ENCODE assay signal across 8 cellular contexts in genomic region chr20:44247131-44247571, GRCh38. TPM values are rescaled to one million over a fixed set of nuclear protein-coding genes. Genes with fewer than 3 reads are reported as not detected.
DNase-seq lines count a peak whose midpoint lies in the region; TF ChIP-seq lines count a peak whose summit lies in the region.

TSS of gene GDAP1L1 (plus strand) at chr20:44247308. CDS start at chr20:44247335, 27 bp downstream.

- H3K27ac ChIP-seq in adrenal gland, result no peak within 1 kb of the TSS
- no peak within 1 kb of the TSS for H3K27ac ChIP-seq in thyroid gland

- H3K9me3 ChIP-seq in adrenal gland (replicated peaks in 1 of 3), result no peaks in the 10 kb centered on the region
- H3K9me3 ChIP-seq in thyroid gland, result no peaks in the 10 kb centered on the region

- DNase-seq in NCI-H82 (lab: John Stamatoyannopoulos, UW) (peak; percentile 62), NCI-H82 treated with DMSO at 0.1 percent for 48 hours (lab: John Stamatoyannopoulos, UW; ENCODE audit: unreplicated experiment) (no peak), adrenal gland (peak; percentile 36 to 70 (median 53)), iPS-NIHi11 (ENCODE audit: low spot score) (peak; percentile 81), thyroid gland (peak; percentile 34 to 36), NK-92 (lab: John Stamatoyannopoulos, UW; ENCODE audit: unreplicated experiment) (no peak), NOMO-1 treated with dmso at 0.1 percent for 144 hours (lab: John Stamatoyannopoulos, UW; ENCODE audit: unreplicated experiment) (no peak), OCI-M1 (lab: John Stamatoyannopoulos, UW) (no peak)

- no peak for TF ChIP-seq CTCF in adrenal gland (IDR thresholded peaks at IDR 0.05)
- no peak for TF ChIP-seq CTCF in thyroid gland (IDR thresholded peaks at IDR 0.05)

- TF ChIP-seq POLR2A in adrenal gland (IDR thresholded peaks at IDR 0.05), result no peak
- TF ChIP-seq POLR2A in thyroid gland (IDR thresholded peaks at IDR 0.05), result no peak

- H3K27me3 ChIP-seq in adrenal gland (no peaks in the 10 kb centered on the region), thyroid gland (no peaks in the 10 kb centered on the region)

- H3K36me3 ChIP-seq in adrenal gland (replicated peaks in 1 of 2), result no peaks in the 10 kb centered on the region
- no peaks in the 10 kb centered on the region for H3K36me3 ChIP-seq in thyroid gland

- intact Hi-C loops in adrenal gland (cut with DNase I), result no loop called here
- intact Hi-C loops in thyroid gland (cut with DNase I), result no loop called here

- WGBS in adrenal gland, 4 donors, result 0 to 2% (median 1%) methylated on average over 5 to 32 of the region's 32 CpGs
- WGBS in thyroid gland, 2 donors, result 0 to 4% methylated on average over 4 to 14 of the region's 32 CpGs

- H3K4me3 ChIP-seq in adrenal gland (peak within 1 kb of the TSS in 1 of 4 donors; percentile 45), thyroid gland (replicated peaks in 1 of 3) (no peak within 1 kb of the TSS)

- peaks cover 9 to 10% of the 10 kb centered on the region in 2 donors for H3K4me1 ChIP-seq in adrenal gland (replicated peaks in 1 of 2)
- peaks cover 9 to 12% of the 10 kb centered on the region in 2 donors for H3K4me1 ChIP-seq in thyroid gland

RNA-seq across cellular contexts. Expression of gene GDAP1L1, which starts in this region (rescaled TPM):
- 1 to 10 TPM in 4 of 8 donors, under 1 TPM in 4; 0.51 to 2.8 (median 0.98) TPM for total RNA-seq in adrenal gland
- 1 to 10 TPM; 1.5 to 2.4 (median 2.4) TPM for polyA plus RNA-seq in adrenal gland
- total RNA-seq in thyroid gland, result under 1 TPM in 1 of 4 donors, not detected in 3; 0.29 TPM

Comparison
In these comparisons a context has a peak if more than half of its experiments do, and no peak if none do; other contexts are left out.
1. DNase-seq: peak in NCI-H82 (single experiment), adrenal gland (7 of 7) and iPS-NIHi11 (single experiment); none in NCI-H82 treated with DMSO at 0.1 percent for 48 hours (single experiment), NK-92 (single experiment), NOMO-1 treated with dmso at 0.1 percent for 144 hours (single experiment) and OCI-M1 (single experiment).
2. Peak in DNase-seq in thyroid gland; RNA of the gene not detected or under 1 TPM.